In genomic region chr14:95862243-95862642, GRCh38 we compare ENCODE assay signal across 24 cellular contexts. TPM values are rescaled to one million over a fixed set of nuclear protein-coding genes. Genes with fewer than 3 reads are reported as not detected.
DNase-seq lines count a peak whose midpoint lies in the region; ATAC-seq and TF ChIP-seq lines count a peak whose summit lies in the region.
"Had no signal": no experiment of that assay in that cellular context is flagged by ENCODE, and none has a peak within 500 bp of the region (broad histone marks: within the 10 kb centered on the region; RNA-seq: fewer than 3 reads in every experiment).

No MANE protein-coding gene starts in this region.

- H3K4me2 ChIP-seq in mammary epithelial cell (ENCODE audit: insufficient read depth, low read depth, low read length), result no peak overlapping the region
- H3K4me2 ChIP-seq: smooth muscle cell had no signal

- no TSS peak for BruUV-seq in MCF 10A (replicated peaks; lab: Mats Ljungman, UMichigan)
- no TSS peak for BruUV-seq in mammary epithelial cell (replicated peaks; lab: Mats Ljungman, UMichigan)

- dilution Hi-C loops in mammary epithelial cell (cut with HindIII; ENCODE audit: low sequenced_read_pairs), result no loop called here

- no peak for TF ChIP-seq POLR2A in testis (IDR thresholded peaks at IDR 0.05)

- WGBS in mammary epithelial cell (ENCODE audit: low coverage, missing lambda C conversion rate), result 19% methylated on average over 3 of the region's 3 CpGs
- 7 to 42% methylated on average over 3 of the region's 3 CpGs for WGBS in testis, 2 donors

- TF ChIP-seq CTCF in MCF 10A (IDR thresholded peaks at IDR 0.05; ENCODE audit: unreplicated experiment) (no peak), mammary epithelial cell (conservative IDR thresholded peaks at IDR 0.05 in 1 of 2, IDR thresholded peaks at IDR 0.05 in 1 of 2; ENCODE audit: extremely low read depth in 1 of 2, insufficient read depth in 1 of 2, low read depth in 1 of 2, low read length in 2 of 2) (no peak), endothelial cell (IDR thresholded peaks at IDR 0.05; ENCODE audit: unreplicated experiment) (no peak), foreskin keratinocyte (conservative IDR thresholded peaks at IDR 0.05) (no peak), testis (IDR thresholded peaks at IDR 0.05) (no peak)

- H3K9me3 Mint-ChIP-seq in MCF 10A (ENCODE audit: unreplicated experiment) (no peaks in the 10 kb centered on the region), endothelial cell (ENCODE audit: unreplicated experiment) (no peaks in the 10 kb centered on the region)
- H3K9me3 Mint-ChIP-seq: activated naive CD4-positive, alpha-beta T cell treated with anti-CD3 and anti-CD28 coated beads for 36 hours; activated T-cell treated with anti-CD3 and anti-CD28 coated beads, Interleukin-2, amount 50 U/mL, for 24 hours; nephron; T-helper 1 cell treated with Interleukin-12 subunit alpha and Interleukin-12 subunit beta and Interleukin-4 antibody, amounts not matched to agents 30 μg/mL and 1 μg/mL, for 36 hours had no signal

- CTCF ChIA-PET in MCF 10A (lab: Yijun Ruan, JAX), result no interaction called here
- CTCF ChIA-PET in mammary epithelial cell (lab: Charles Lee; ENCODE audit: low non-redundant PET), result no interaction called here

- no peak for ATAC-seq in foreskin keratinocyte
- ATAC-seq: activated CD8-positive, alpha-beta T cell treated with anti-CD3 and anti-CD28 coated beads, Interleukin-2, amount 10 ng/mL, durations not matched to agents 7 days and 5 days; Right ventricle myocardium inferior had no signal

- no peak overlapping the region for H3K27ac ChIP-seq in mammary epithelial cell (ENCODE audit: insufficient read depth, low read depth, low read length)
- H3K27ac ChIP-seq in foreskin keratinocyte, result no peak overlapping the region
- H3K27ac ChIP-seq in testis, result no peak overlapping the region
- H3K27ac ChIP-seq: prostate gland, VCaP had no signal

- H3K4me1 ChIP-seq in mammary epithelial cell (ENCODE audit: insufficient read depth, low read length), result no peaks in the 10 kb centered on the region
- no peaks in the 10 kb centered on the region for H3K4me1 ChIP-seq in foreskin keratinocyte
- H3K4me1 ChIP-seq in testis, result no peaks in the 10 kb centered on the region
- H3K4me1 ChIP-seq: prostate gland had no signal

- H2AFZ ChIP-seq in mammary epithelial cell (ENCODE audit: low read depth, low read length), result no peak overlapping the region

- H3K4me3 Mint-ChIP-seq in MCF 10A (ENCODE audit: unreplicated experiment) (no peak overlapping the region), endothelial cell (ENCODE audit: unreplicated experiment) (no peak overlapping the region)
- H3K4me3 Mint-ChIP-seq: activated CD8-positive, alpha-beta T cell treated with anti-CD3 and anti-CD28 coated beads, Interleukin-2, amount 10 ng/mL, durations not matched to agents 7 days and 5 days; activated naive CD4-positive, alpha-beta T cell treated with anti-CD3 and anti-CD28 coated beads for 36 hours; activated T-cell treated with anti-CD3 and anti-CD28 coated beads, Interleukin-2, amount 50 U/mL, for 24 hours; CD14-positive monocyte; nephron; T-helper 1 cell treated with Interleukin-12 subunit alpha and Interleukin-12 subunit beta and Interleukin-4 antibody, amounts not matched to agents 30 μg/mL and 1 μg/mL, for 36 hours had no signal

- H3K4me3 ChIP-seq in mammary epithelial cell (replicated peaks in 1 of 3; ENCODE audit: insufficient read depth in 1 of 3, low read depth in 2 of 3, low read length in 3 of 3), result no peak overlapping the region
- no peak overlapping the region for H3K4me3 ChIP-seq in testis
- H3K4me3 ChIP-seq: prostate gland, smooth muscle cell had no signal

- H3K27ac Mint-ChIP-seq in MCF 10A (ENCODE audit: low read depth, unreplicated experiment), result no peak overlapping the region
- no peak overlapping the region for H3K27ac Mint-ChIP-seq in endothelial cell (ENCODE audit: unreplicated experiment)
- H3K27ac Mint-ChIP-seq: activated CD8-positive, alpha-beta T cell treated with anti-CD3 and anti-CD28 coated beads, Interleukin-2, amount 10 ng/mL, durations not matched to agents 7 days and 5 days; activated naive CD4-positive, alpha-beta T cell treated with anti-CD3 and anti-CD28 coated beads for 36 hours; activated T-cell treated with anti-CD3 and anti-CD28 coated beads, Interleukin-2, amount 50 U/mL, for 24 hours; CD14-positive monocyte; nephron; T-helper 1 cell treated with Interleukin-12 subunit alpha and Interleukin-12 subunit beta and Interleukin-4 antibody, amounts not matched to agents 30 μg/mL and 1 μg/mL, for 36 hours had no signal

- in situ Hi-C loops in mammary epithelial cell (cut with MboI; ENCODE audit: low sequenced_read_pairs in 2 of 2), result no loop called here

- H4K20me1 ChIP-seq in mammary epithelial cell (ENCODE audit: insufficient read depth, low read length), result no peaks in the 10 kb centered on the region

- POLR2A ChIA-PET in MCF 10A (lab: Yijun Ruan, JAX), result no interaction called here

- H3K9me3 ChIP-seq in mammary epithelial cell (replicated peaks; ENCODE audit: insufficient read depth, low read length) (no peaks in the 10 kb centered on the region), testis (no peaks in the 10 kb centered on the region)
- H3K9me3 ChIP-seq: prostate gland had no signal

- peaks cover 61% of the 10 kb centered on the region for H3K27me3 Mint-ChIP-seq in MCF 10A (ENCODE audit: insufficient read depth, unreplicated experiment)
- H3K27me3 Mint-ChIP-seq in endothelial cell (ENCODE audit: unreplicated experiment), result peaks cover 2% of the 10 kb centered on the region

- H3K36me3 ChIP-seq in mammary epithelial cell (ENCODE audit: insufficient read depth, low read length) (no peaks in the 10 kb centered on the region), testis (ENCODE audit: low read depth, missing control alignments) (no peaks in the 10 kb centered on the region)
- H3K36me3 ChIP-seq: prostate gland had no signal

- DNase-seq in MCF 10A (ENCODE audit: unreplicated experiment), result peak; percentile 33
- DNase-seq in mammary epithelial cell, result no peak
- DNase-seq in RKO (ENCODE audit: low spot score), result peak; percentile 5
- peak; percentile 28 for DNase-seq in endothelial cell (ENCODE audit: low spot score)
- peak; percentile 13 for DNase-seq in renal cortical epithelial cell (ENCODE audit: low read depth)
- no peak for DNase-seq in dedifferentiated amniotic fluid mesenchymal stem cell (ENCODE audit: extremely low spot score)
- no peak for DNase-seq in foreskin keratinocyte
- DNase-seq in testis, result no peak
- DNase-seq: activated CD8-positive, alpha-beta T cell treated with anti-CD3 and anti-CD28 coated beads, Interleukin-2, amount 10 ng/mL, durations not matched to agents 7 days and 5 days; activated naive CD4-positive, alpha-beta T cell treated with anti-CD3 and anti-CD28 coated beads for 36 hours; activated T-cell treated with anti-CD3 and anti-CD28 coated beads, Interleukin-2, amount 50 U/mL, for 24 hours; HCEC 1CT; hippocampal formation; kidney glomerular epithelial cell; NCI-H1048; NCI-H2081 had no signal

- H3K27me3 ChIP-seq in mammary epithelial cell (ENCODE audit: insufficient read depth, low read length), result no peaks in the 10 kb centered on the region
- no peaks in the 10 kb centered on the region for H3K27me3 ChIP-seq in foreskin keratinocyte
- H3K27me3 ChIP-seq in testis, result no peaks in the 10 kb centered on the region

- H3K79me2 ChIP-seq in mammary epithelial cell (ENCODE audit: insufficient read depth, low read length), result no peaks in the 10 kb centered on the region

- H3K36me3 Mint-ChIP-seq in MCF 10A (ENCODE audit: insufficient read depth, unreplicated experiment) (no peaks in the 10 kb centered on the region), endothelial cell (ENCODE audit: low read depth, unreplicated experiment) (no peaks in the 10 kb centered on the region)
- H3K36me3 Mint-ChIP-seq: CD14-positive monocyte had no signal

- intact Hi-C loops in MCF 10A (cut with micrococcal nuclease) (no loop called here), mammary epithelial cell (cut with micrococcal nuclease) (no loop called here), testis (cut with DNase I; ENCODE audit: low total_unique reads) (no loop called here)

- H3K9ac ChIP-seq in mammary epithelial cell (ENCODE audit: insufficient read depth, low read length), result no peak overlapping the region

- H3K4me1 Mint-ChIP-seq in MCF 10A (ENCODE audit: insufficient read depth, unreplicated experiment), result no peaks in the 10 kb centered on the region
- H3K4me1 Mint-ChIP-seq in endothelial cell (ENCODE audit: unreplicated experiment), result no peaks in the 10 kb centered on the region
- H3K4me1 Mint-ChIP-seq: CD14-positive monocyte, nephron had no signal

RNA-seq across cellular contexts. Expression of gene TUNAR, which starts 14.4 kb away (rescaled TPM):
- not detected in 2 replicates for total RNA-seq in MCF 10A (2022)
- total RNA-seq in mammary epithelial cell, result not detected
- not detected for polyA plus RNA-seq in mammary epithelial cell
- polyA minus RNA-seq in mammary epithelial cell, result not detected
- total RNA-seq in endothelial cell (ENCODE audit: unreplicated experiment), result 2.0 TPM
- 0.69 and 3.0 TPM in 2 replicates for total RNA-seq in renal cortical epithelial cell
- not detected in 2 replicates for total RNA-seq in foreskin keratinocyte
- polyA plus RNA-seq in foreskin keratinocyte, result not detected in 2 replicates
- total RNA-seq in testis, result 1 to 10 TPM; 3.9 to 4.2 TPM
- 2.3 TPM for polyA plus RNA-seq in testis (ENCODE audit: insufficient read depth, low read depth, low replicate concordance)
- total RNA-seq: activated CD8-positive, alpha-beta T cell treated with anti-CD3 and anti-CD28 coated beads, Interleukin-2, amount 10 ng/mL, durations not matched to agents 7 days and 5 days; activated naive CD4-positive, alpha-beta T cell treated with anti-CD3 and anti-CD28 coated beads for 36 hours; NCI-H460; Right ventricle myocardium inferior; smooth muscle cell had no signal
- polyA plus RNA-seq: CD14-positive monocyte, smooth muscle cell had no signal

Comparison
In these comparisons a context has a peak if more than half of its experiments do, and no peak if none do; other contexts are left out.
1. DNase-seq: peak in MCF 10A (single experiment), RKO (single experiment), endothelial cell (single experiment) and renal cortical epithelial cell (single experiment); none in mammary epithelial cell (single experiment), dedifferentiated amniotic fluid mesenchymal stem cell (single experiment), foreskin keratinocyte (0 of 2) and testis (single experiment).